Comparison of ENCODE assay signal across 8 cellular contexts in genomic region chr5:169749295-169749694, GRCh38.
"Had no signal": no experiment of that assay in that cellular context is flagged by ENCODE, and none has a peak within 500 bp of the region (broad histone marks: within the 10 kb centered on the region; RNA-seq: fewer than 3 reads in every experiment).

No MANE protein-coding gene starts in this region.

- DNase-seq: H9, HCEC 1CT, IMR-90, KBM-7 had no signal

- H3K4me3 Mint-ChIP-seq: GM23338, H9 had no signal

- FAIRE-seq: H1, H54, HTR-8/SVneo had no signal

- H2AFZ ChIP-seq: GM23338 had no signal

- ATAC-seq: GM23338 had no signal

- H3K4me3 ChIP-seq: GM23338 had no signal

- H3K9me3 Mint-ChIP-seq: GM23338, H9 had no signal

- H3K27ac Mint-ChIP-seq: GM23338, H9 had no signal

- H3K4me2 ChIP-seq: GM23338 had no signal
